ENCODE assay signal across 18 cellular contexts in genomic region chr22:16609548-16610261, GRCh38. TPM values are rescaled to one million over a fixed set of nuclear protein-coding genes. Genes with fewer than 3 reads are reported as not detected.
DNase-seq lines count a peak whose midpoint lies in the region; ATAC-seq and TF ChIP-seq lines count a peak whose summit lies in the region.
"Had no signal": no experiment of that assay in that cellular context is flagged by ENCODE, and none has a peak within 500 bp of the region (broad histone marks: within the 10 kb centered on the region; RNA-seq: fewer than 3 reads in every experiment).

No MANE protein-coding gene starts in this region.

- no peak overlapping the region for H3K27ac Mint-ChIP-seq in osteocyte (ENCODE audit: unreplicated experiment)
- H3K27ac Mint-ChIP-seq: activated CD4-positive, alpha-beta T cell treated with anti-CD3 and anti-CD28 coated beads, Interleukin-2, amount 10 ng/mL, durations not matched to agents 24 days and 14 days; activated naive CD4-positive, alpha-beta T cell treated with anti-CD3 and anti-CD28 coated beads, Interleukin-2, amount 50 U/mL, for 72 hours had no signal

- DNase-seq in heart left ventricle, result no peak
- DNase-seq in right atrium auricular region (ENCODE audit: low spot score), result no peak
- DNase-seq in esophagus squamous epithelium (lab: John Stamatoyannopoulos, UW), result no peak
- no peak for DNase-seq in prostate gland (ENCODE audit: low spot score)
- DNase-seq in stimulated activated CD8-positive, alpha-beta memory T cell treated with anti-CD3 and anti-CD28 coated beads, Interleukin-4, amount 100 ng/mL, for 48 hours, result no peak
- DNase-seq in osteocyte (ENCODE audit: extremely low spot score, unreplicated experiment), result no peak
- DNase-seq: activated CD4-positive, alpha-beta T cell treated with anti-CD3 and anti-CD28 coated beads, Interleukin-2, amount 10 ng/mL, durations not matched to agents 24 days and 14 days; DMS53; NCI-H1048; sigmoid colon; stimulated activated CD4-positive, alpha-beta T cell treated with anti-CD3 and anti-CD28 coated beads, Interleukin-4, amount 100 ng/mL, for 1 hour had no signal

- H3K36me3 ChIP-seq in heart left ventricle, result no peaks in the 10 kb centered on the region
- no peaks in the 10 kb centered on the region for H3K36me3 ChIP-seq in right atrium auricular region
- H3K36me3 ChIP-seq in esophagus squamous epithelium, result no peaks in the 10 kb centered on the region
- no peaks in the 10 kb centered on the region for H3K36me3 ChIP-seq in prostate gland
- H3K36me3 ChIP-seq in urinary bladder (ENCODE audit: insufficient read depth), result no peaks in the 10 kb centered on the region
- H3K36me3 ChIP-seq: sigmoid colon had no signal

- no peak overlapping the region for H3K27ac ChIP-seq in heart left ventricle
- H3K27ac ChIP-seq in right atrium auricular region, result no peak overlapping the region
- H3K27ac ChIP-seq in esophagus squamous epithelium, result no peak overlapping the region
- no peak overlapping the region for H3K27ac ChIP-seq in prostate gland
- H3K27ac ChIP-seq in urinary bladder (ENCODE audit: low read depth), result no peak overlapping the region
- H3K27ac ChIP-seq: sigmoid colon had no signal

- H3K4me3 ChIP-seq in heart left ventricle, result peak overlapping the region in 9 of 12 donors; percentile 27 to 50 (median 43)
- H3K4me3 ChIP-seq in right atrium auricular region, result peak overlapping the region in 1 of 2 donors; percentile 40
- H3K4me3 ChIP-seq in esophagus squamous epithelium, result peak overlapping the region in 3 of 4 donors; percentile 31 to 53 (median 41)
- H3K4me3 ChIP-seq in prostate gland, result peak overlapping the region; percentile 9 to 20
- peak overlapping the region; percentile 7 for H3K4me3 ChIP-seq in urinary bladder (ENCODE audit: low read depth, low read length)

- ATAC-seq in heart left ventricle, result peak in 1 of 4 donors; percentile 51
- ATAC-seq in HG03135 (IDR thresholded peaks at IDR 0.05; ENCODE audit: unreplicated experiment), result no peak

- intact Hi-C loops in heart left ventricle (cut with DNase I), result no loop called here
- intact Hi-C loops in esophagus squamous epithelium (cut with DNase I), result no loop called here
- intact Hi-C loops in prostate gland (cut with DNase I), result no loop called here

- no peak overlapping the region for H3K4me3 Mint-ChIP-seq in osteocyte (ENCODE audit: unreplicated experiment)
- H3K4me3 Mint-ChIP-seq: activated CD4-positive, alpha-beta T cell treated with anti-CD3 and anti-CD28 coated beads, Interleukin-2, amount 10 ng/mL, durations not matched to agents 24 days and 14 days; central memory CD8-positive, alpha-beta T cell; neural crest cell had no signal

- no peaks in the 10 kb centered on the region for H3K9me3 ChIP-seq in heart left ventricle
- no peaks in the 10 kb centered on the region for H3K9me3 ChIP-seq in right atrium auricular region
- no peaks in the 10 kb centered on the region for H3K9me3 ChIP-seq in esophagus squamous epithelium
- H3K9me3 ChIP-seq in prostate gland, result no peaks in the 10 kb centered on the region
- H3K9me3 ChIP-seq: sigmoid colon had no signal

- H3K27me3 ChIP-seq in heart left ventricle (peaks cover 5 to 52% (median 25%) of the 10 kb centered on the region in 9 donors), right atrium auricular region (peaks cover 0 to 6% of the 10 kb centered on the region in 2 donors), esophagus squamous epithelium (peaks cover 0 to 58% (median 0%) of the 10 kb centered on the region in 4 donors), prostate gland (replicated peaks; ENCODE audit: insufficient read depth) (peaks cover 4% of the 10 kb centered on the region)

- H3K4me1 Mint-ChIP-seq in osteocyte (ENCODE audit: unreplicated experiment), result no peaks in the 10 kb centered on the region
- H3K4me1 Mint-ChIP-seq: activated CD4-positive, alpha-beta T cell treated with anti-CD3 and anti-CD28 coated beads, Interleukin-2, amount 10 ng/mL, durations not matched to agents 24 days and 14 days; CD14-positive monocyte; central memory CD8-positive, alpha-beta T cell; neural crest cell had no signal

- TF ChIP-seq CTCF in heart left ventricle (IDR thresholded peaks at IDR 0.05) (no peak), right atrium auricular region (IDR thresholded peaks at IDR 0.05) (no peak), esophagus squamous epithelium (IDR thresholded peaks at IDR 0.05) (no peak), prostate gland (IDR thresholded peaks at IDR 0.05) (no peak), osteocyte (IDR thresholded peaks at IDR 0.05) (no peak)

- H3K9me3 Mint-ChIP-seq in osteocyte (ENCODE audit: unreplicated experiment), result peaks cover 34% of the 10 kb centered on the region
- H3K9me3 Mint-ChIP-seq: activated CD4-positive, alpha-beta T cell treated with anti-CD3 and anti-CD28 coated beads, Interleukin-2, amount 10 ng/mL, durations not matched to agents 24 days and 14 days had no signal

- no peak for TF ChIP-seq POLR2A in heart left ventricle (IDR thresholded peaks at IDR 0.05)
- TF ChIP-seq POLR2A in esophagus squamous epithelium (IDR thresholded peaks at IDR 0.05), result no peak
- TF ChIP-seq POLR2A in prostate gland (IDR thresholded peaks at IDR 0.05), result no peak

- H3K36me3 Mint-ChIP-seq in osteocyte (ENCODE audit: unreplicated experiment), result peaks cover 2% of the 10 kb centered on the region

- H3K4me1 ChIP-seq in heart left ventricle (peaks cover 0 to 10% (median 0%) of the 10 kb centered on the region in 12 donors), right atrium auricular region (peaks cover 0 to 9% of the 10 kb centered on the region in 2 donors), esophagus squamous epithelium (peaks cover 0 to 16% (median 0%) of the 10 kb centered on the region in 3 donors), prostate gland (replicated peaks) (no peaks in the 10 kb centered on the region), urinary bladder (ENCODE audit: insufficient read depth) (no peaks in the 10 kb centered on the region)

- 2 to 5% (median 2%) methylated on average over 60 to 77 of the region's 77 CpGs for WGBS in heart left ventricle, 4 donors
- 7 to 18% methylated on average over 8 to 23 of the region's 77 CpGs for WGBS in esophagus squamous epithelium, 2 donors
- 2% methylated on average over 67 of the region's 77 CpGs for WGBS in prostate gland
- 1% methylated on average over 77 of the region's 77 CpGs for WGBS in urinary bladder

- no peaks in the 10 kb centered on the region for H3K27me3 Mint-ChIP-seq in osteocyte (ENCODE audit: unreplicated experiment)

RNA-seq across cellular contexts. Expression of gene CCT8L2, which starts 17.1 kb away (rescaled TPM):
- total RNA-seq in heart left ventricle, result not detected
- not detected for polyA plus RNA-seq in heart left ventricle
- total RNA-seq in right atrium auricular region, result not detected
- total RNA-seq in esophagus squamous epithelium, result not detected
- 1 to 10 TPM in 1 of 2 donors, not detected in 1; 2.8 TPM for total RNA-seq in prostate gland
- total RNA-seq in urinary bladder, result not detected
- polyA plus RNA-seq in urinary bladder, result not detected
- not detected in 2 replicates for total RNA-seq in osteocyte
- total RNA-seq: activated CD4-positive, alpha-beta T cell treated with anti-CD3 and anti-CD28 coated beads, Interleukin-2, amount 10 ng/mL, durations not matched to agents 24 days and 14 days; activated naive CD4-positive, alpha-beta T cell treated with anti-CD3 and anti-CD28 coated beads, Interleukin-2, amount 50 U/mL, for 72 hours; neural crest cell; sigmoid colon; ureter had no signal
- polyA plus RNA-seq: CD14-positive monocyte, sigmoid colon had no signal
